21 cellular contexts compared by ENCODE assay signal in the genomic region with DNA sequence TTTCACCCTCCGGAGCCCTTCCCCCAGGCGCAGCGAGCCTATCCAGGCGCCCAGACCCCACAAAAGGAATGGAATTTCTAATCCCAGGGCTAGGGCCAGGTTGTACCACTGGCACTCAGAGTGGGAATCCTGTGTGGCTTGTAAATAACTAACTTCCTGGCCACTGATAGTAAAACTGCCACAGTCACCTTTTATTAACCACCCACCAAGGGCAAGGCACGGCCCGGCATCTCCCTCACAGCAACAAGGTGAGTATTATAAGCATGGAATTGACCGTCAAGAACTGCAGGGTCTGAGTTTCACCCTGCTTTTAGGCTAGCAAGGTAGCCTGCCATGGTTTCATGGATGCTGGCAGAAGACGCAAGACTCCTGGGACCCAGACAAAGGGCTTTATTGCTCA.
"Had no signal": no experiment of that assay in that cellular context is flagged by ENCODE, and none has a peak within 500 bp of the region (broad histone marks: within the 10 kb centered on the region; RNA-seq: fewer than 3 reads in every experiment).

No MANE protein-coding gene starts in this region.

- H3K9me3 ChIP-seq: prostate gland, thoracic aorta had no signal

- H3K4me1 Mint-ChIP-seq: activated CD4-positive, alpha-beta T cell treated with anti-CD3 and anti-CD28 coated beads, Interleukin-2, amount 10 ng/mL, durations not matched to agents 7 days and 5 days had no signal

- H3K36me3 Mint-ChIP-seq: activated naive CD8-positive, alpha-beta T cell; naive thymus-derived CD8-positive, alpha-beta T cell; T-cell had no signal

- DNase-seq: activated CD4-positive, alpha-beta T cell treated with anti-CD3 and anti-CD28 coated beads, Interleukin-2, amount 10 ng/mL, durations not matched to agents 7 days and 5 days; activated CD8-positive, alpha-beta memory T cell treated with anti-CD3 and anti-CD28 coated beads, Interleukin-2, amount 50 U/mL, for 48 hours; activated gamma-delta T cell; activated T-cell treated with anti-CD3 and anti-CD28 coated beads, Interleukin-2, amount 50 U/mL, for 72 hours; amygdala; brain microvascular endothelial cell; cortex of kidney; effector CD4-positive, alpha-beta T cell; foreskin fibroblast; glutamatergic neuron; left cardiac atrium; naive thymus-derived CD8-positive, alpha-beta T cell; occipital lobe; T-cell; T-helper 9 cell had no signal

- H3K9me3 Mint-ChIP-seq: activated CD4-positive, alpha-beta T cell treated with anti-CD3 and anti-CD28 coated beads, Interleukin-2, amount 10 ng/mL, durations not matched to agents 7 days and 5 days; activated T-cell treated with anti-CD3 and anti-CD28 coated beads, Interleukin-2, amount 50 U/mL, for 72 hours; naive thymus-derived CD8-positive, alpha-beta T cell; stimulated activated naive CD8-positive, alpha-beta T cell treated with anti-CD3 and anti-CD28 coated beads, Interleukin-15, Interleukin-2, amounts not matched to agents 100 ng/mL and 50 ng/mL, for 24 hours; T-cell had no signal

- H3K36me3 ChIP-seq: brain microvascular endothelial cell, prostate gland, thoracic aorta had no signal

- H3K4me1 ChIP-seq: prostate gland had no signal

- H3K4me3 ChIP-seq: prostate gland, thoracic aorta had no signal

- H3K27ac ChIP-seq: brain microvascular endothelial cell, thoracic aorta had no signal

- FAIRE-seq: endothelial cell of umbilical vein had no signal

- H3K27me3 Mint-ChIP-seq: activated CD4-positive, alpha-beta T cell treated with anti-CD3 and anti-CD28 coated beads, Interleukin-2, amount 10 ng/mL, durations not matched to agents 7 days and 5 days; activated naive CD8-positive, alpha-beta T cell; stimulated activated naive CD8-positive, alpha-beta T cell treated with anti-CD3 and anti-CD28 coated beads, Interleukin-15, Interleukin-2, amounts not matched to agents 100 ng/mL and 50 ng/mL, for 24 hours; T-cell had no signal

- H3K4me3 Mint-ChIP-seq: activated CD4-positive, alpha-beta T cell treated with anti-CD3 and anti-CD28 coated beads, Interleukin-2, amount 10 ng/mL, durations not matched to agents 7 days and 5 days; activated naive CD8-positive, alpha-beta T cell; activated T-cell treated with anti-CD3 and anti-CD28 coated beads, Interleukin-2, amount 50 U/mL, for 72 hours; naive thymus-derived CD8-positive, alpha-beta T cell; stimulated activated naive CD8-positive, alpha-beta T cell treated with anti-CD3 and anti-CD28 coated beads, Interleukin-15, Interleukin-2, amounts not matched to agents 100 ng/mL and 50 ng/mL, for 24 hours; T-cell had no signal

- ATAC-seq: activated T-cell treated with anti-CD3 and anti-CD28 coated beads, Interleukin-2, amount 50 U/mL, for 72 hours; left cardiac atrium; naive thymus-derived CD8-positive, alpha-beta T cell; sciatic nerve; T-cell had no signal

- H3K27ac Mint-ChIP-seq: activated CD4-positive, alpha-beta T cell treated with anti-CD3 and anti-CD28 coated beads, Interleukin-2, amount 10 ng/mL, durations not matched to agents 7 days and 5 days; activated naive CD8-positive, alpha-beta T cell; activated T-cell treated with anti-CD3 and anti-CD28 coated beads, Interleukin-2, amount 50 U/mL, for 72 hours; naive thymus-derived CD8-positive, alpha-beta T cell; stimulated activated naive CD8-positive, alpha-beta T cell treated with anti-CD3 and anti-CD28 coated beads, Interleukin-15, Interleukin-2, amounts not matched to agents 100 ng/mL and 50 ng/mL, for 24 hours; T-cell had no signal
